In genomic region chr15:60800729-60801072, GRCh38 we compare ENCODE assay signal across 19 cellular contexts.
A peak's percentile ranks its signal among the peaks of the same experiment; 100 is the strongest.
DNase-seq lines count a peak whose midpoint lies in the region; ATAC-seq and TF ChIP-seq lines count a peak whose summit lies in the region.
"Had no signal": no experiment of that assay in that cellular context is flagged by ENCODE, and none has a peak within 500 bp of the region (broad histone marks: within the 10 kb centered on the region; RNA-seq: fewer than 3 reads in every experiment).

No MANE protein-coding gene starts in this region.

- CTCF ChIA-PET in CD8-positive, alpha-beta T cell (lab: Charles Lee) = interaction anchor here (1.3 kb wide), 1 partner anchor 102 kb away, joined by 3 read pairs; no protein-coding TSS in a partner anchor
- CTCF ChIA-PET in T-cell (lab: Charles Lee) (no interaction called here), PC-9 (lab: Charles Lee) (no interaction called here)

- H3K27ac ChIP-seq in CD8-positive, alpha-beta T cell (ENCODE audit: low read depth, low read length) = no peak overlapping the region
- H3K27ac ChIP-seq in neural progenitor cell = no peak overlapping the region
- H3K27ac ChIP-seq in tibial nerve = no peak overlapping the region
- H3K27ac ChIP-seq in PC-9 = no peak overlapping the region
- H3K27ac ChIP-seq: RWPE1 had no signal

- no TSS peak for BruUV-seq in PC-9 (replicated peaks; lab: Mats Ljungman, UMichigan)

- H3K9me2 ChIP-seq in PC-9 (ENCODE audit: insufficient read depth) = no peaks in the 10 kb centered on the region

- DNase-seq in CD8-positive, alpha-beta T cell = no peak
- DNase-seq in T-cell (no peak), neural progenitor cell (ENCODE audit: low spot score) (no peak), tibial nerve (ENCODE audit: low spot score in 2 of 2) (no peak), PC-9 (no peak)
- no peak for DNase-seq in effector memory CD8-positive, alpha-beta T cell
- DNase-seq: activated gamma-delta T cell, AML-193, Calu3, foreskin melanocyte, KG1, left cardiac atrium, NCI-H2081 treated with DMSO at 0.1 percent for 48 hours, NCI-H510A, sigmoid colon had no signal

- WGBS in tibial nerve, 2 donors = 76 to 82% methylated on average over 5 of the region's 5 CpGs

- no peaks in the 10 kb centered on the region for H3K27me3 ChIP-seq in CD8-positive, alpha-beta T cell (ENCODE audit: insufficient read depth, low read length)
- H3K27me3 ChIP-seq in neural progenitor cell (no peaks in the 10 kb centered on the region), tibial nerve (no peaks in the 10 kb centered on the region), PC-9 (ENCODE audit: insufficient read depth, low read depth) (no peaks in the 10 kb centered on the region)
- H3K27me3 ChIP-seq: sigmoid colon had no signal

- H3K4me1 Mint-ChIP-seq in CD8-positive, alpha-beta T cell (ENCODE audit: low read depth) = peaks cover 60% of the 10 kb centered on the region
- peaks cover 64 to 84% (median 81%) of the 10 kb centered on the region in 3 donors for H3K4me1 Mint-ChIP-seq in T-cell
- peaks cover 31 to 32% of the 10 kb centered on the region in 2 donors for H3K4me1 Mint-ChIP-seq in effector memory CD8-positive, alpha-beta T cell (ENCODE audit: low read depth in 2 of 2)
- peaks cover 28% of the 10 kb centered on the region for H3K4me1 Mint-ChIP-seq in neural progenitor cell

- peaks cover 34% of the 10 kb centered on the region for H3K4me1 ChIP-seq in CD8-positive, alpha-beta T cell (ENCODE audit: insufficient read depth, low read length)
- H3K4me1 ChIP-seq in neural progenitor cell = peaks cover 12% of the 10 kb centered on the region
- peaks cover 0 to 9% (median 1%) of the 10 kb centered on the region in 4 donors for H3K4me1 ChIP-seq in tibial nerve
- H3K4me1 ChIP-seq in PC-9 (replicated peaks; ENCODE audit: insufficient read depth) = no peaks in the 10 kb centered on the region

- H3K27ac Mint-ChIP-seq in CD8-positive, alpha-beta T cell = peak overlapping the region; percentile 91
- H3K27ac Mint-ChIP-seq in T-cell = peak overlapping the region; percentile 96 to 99
- H3K27ac Mint-ChIP-seq in effector memory CD8-positive, alpha-beta T cell = peak overlapping the region; percentile 92 to 96
- H3K27ac Mint-ChIP-seq in neural progenitor cell = peak overlapping the region; percentile 29
- H3K27ac Mint-ChIP-seq: brain had no signal

- no peaks in the 10 kb centered on the region for H3K9me3 Mint-ChIP-seq in CD8-positive, alpha-beta T cell
- H3K9me3 Mint-ChIP-seq in T-cell = no peaks in the 10 kb centered on the region
- H3K9me3 Mint-ChIP-seq in effector memory CD8-positive, alpha-beta T cell = no peaks in the 10 kb centered on the region
- H3K9me3 Mint-ChIP-seq in neural progenitor cell = peaks cover 1% of the 10 kb centered on the region

- no peak overlapping the region for H3K4me2 ChIP-seq in neural progenitor cell
- no peak overlapping the region for H3K4me2 ChIP-seq in PC-9

- no peaks in the 10 kb centered on the region for H3K9me3 ChIP-seq in CD8-positive, alpha-beta T cell (ENCODE audit: low read length)
- no peaks in the 10 kb centered on the region for H3K9me3 ChIP-seq in neural progenitor cell (ENCODE audit: low read depth)
- H3K9me3 ChIP-seq in tibial nerve = peaks cover 0 to under 1% (median 0%) of the 10 kb centered on the region in 4 donors
- no peaks in the 10 kb centered on the region for H3K9me3 ChIP-seq in PC-9 (ENCODE audit: insufficient read depth, low read depth)
- H3K9me3 ChIP-seq: sigmoid colon had no signal

- no peaks in the 10 kb centered on the region for H3K27me3 Mint-ChIP-seq in CD8-positive, alpha-beta T cell (ENCODE audit: low read depth)
- H3K27me3 Mint-ChIP-seq in T-cell (no peaks in the 10 kb centered on the region), neural progenitor cell (ENCODE audit: insufficient read depth, low read depth) (peaks cover 2% of the 10 kb centered on the region)
- H3K27me3 Mint-ChIP-seq in effector memory CD8-positive, alpha-beta T cell = no peaks in the 10 kb centered on the region
- H3K27me3 Mint-ChIP-seq: brain had no signal

- no peaks in the 10 kb centered on the region for H3K79me2 ChIP-seq in neural progenitor cell (ENCODE audit: low read depth)
- H3K79me2 ChIP-seq in PC-9 (ENCODE audit: low read depth) = no peaks in the 10 kb centered on the region

- intact Hi-C loops in CD8-positive, alpha-beta T cell (cut with DNase I, micrococcal nuclease) = loop anchor here in 1 of 2 experiments (1.0 to 10.0 kb wide), 3 partner anchors 10 to 208 kb away; no protein-coding TSS in a partner anchor
- intact Hi-C loops in PC-9 (cut with micrococcal nuclease; ENCODE audit: unreplicated experiment) = no loop called here

- H3K9ac ChIP-seq in neural progenitor cell = no peak overlapping the region

- TF ChIP-seq EP300 in tibial nerve (IDR thresholded peaks at IDR 0.05) = no peak

- no peaks in the 10 kb centered on the region for H4K20me1 ChIP-seq in neural progenitor cell (ENCODE audit: low read depth)
- no peaks in the 10 kb centered on the region for H4K20me1 ChIP-seq in PC-9 (ENCODE audit: insufficient read depth)

- H2AFZ ChIP-seq in neural progenitor cell (replicated peaks) (no peak overlapping the region), PC-9 (no peak overlapping the region)

- TF ChIP-seq CTCF in CD8-positive, alpha-beta T cell (IDR thresholded peaks at IDR 0.05) = no peak
- TF ChIP-seq CTCF in neural progenitor cell (IDR thresholded peaks at IDR 0.05) (no peak), tibial nerve (IDR thresholded peaks at IDR 0.05) (no peak), PC-9 (conservative IDR thresholded peaks at IDR 0.05) (no peak)

- H3K4me3 ChIP-seq in CD8-positive, alpha-beta T cell (ENCODE audit: low read depth, low read length) = no peak overlapping the region
- H3K4me3 ChIP-seq in neural progenitor cell (no peak overlapping the region), tibial nerve (no peak overlapping the region), PC-9 (no peak overlapping the region)
- H3K4me3 ChIP-seq: coronary artery, sigmoid colon had no signal

- TF ChIP-seq POLR2A in tibial nerve (IDR thresholded peaks at IDR 0.05) = no peak

- no peaks in the 10 kb centered on the region for H3K36me3 Mint-ChIP-seq in CD8-positive, alpha-beta T cell
- H3K36me3 Mint-ChIP-seq in T-cell (no peaks in the 10 kb centered on the region), neural progenitor cell (no peaks in the 10 kb centered on the region)
- H3K36me3 Mint-ChIP-seq in effector memory CD8-positive, alpha-beta T cell (ENCODE audit: insufficient read depth) = peaks cover 7% of the 10 kb centered on the region
- H3K36me3 Mint-ChIP-seq: brain had no signal

- POLR2A ChIA-PET in CD8-positive, alpha-beta T cell (lab: Charles Lee) = interaction anchor here (0.9 kb wide), 1 partner anchor 36 kb away, joined by 3 read pairs; no protein-coding TSS in a partner anchor
- POLR2A ChIA-PET in T-cell (lab: Charles Lee) (no interaction called here), PC-9 (lab: Charles Lee; ENCODE audit: unreplicated experiment) (no interaction called here)

- H3K36me3 ChIP-seq in CD8-positive, alpha-beta T cell (ENCODE audit: insufficient read depth, low read length) = no peaks in the 10 kb centered on the region
- H3K36me3 ChIP-seq in neural progenitor cell = no peaks in the 10 kb centered on the region
- no peaks in the 10 kb centered on the region for H3K36me3 ChIP-seq in tibial nerve
- H3K36me3 ChIP-seq in PC-9 (ENCODE audit: low read depth) = no peaks in the 10 kb centered on the region
- H3K36me3 ChIP-seq: sigmoid colon had no signal

- H3K4me3 Mint-ChIP-seq in CD8-positive, alpha-beta T cell = peak overlapping the region; percentile 50
- H3K4me3 Mint-ChIP-seq in T-cell (peak overlapping the region; percentile 21 to 56 (median 25)), neural progenitor cell (no peak overlapping the region)
- H3K4me3 Mint-ChIP-seq in effector memory CD8-positive, alpha-beta T cell = peak overlapping the region; percentile 37 to 48
- H3K4me3 Mint-ChIP-seq: brain had no signal

- no peak for ATAC-seq in CD8-positive, alpha-beta T cell
- no peak for ATAC-seq in T-cell (replicated peaks in 1 of 4)
- no peak for ATAC-seq in effector memory CD8-positive, alpha-beta T cell (replicated peaks)
- ATAC-seq in GM19397 (IDR thresholded peaks at IDR 0.05; ENCODE audit: unreplicated experiment) = no peak
- ATAC-seq: left cardiac atrium had no signal

- H3F3A ChIP-seq in neural progenitor cell (ENCODE audit: low read depth) = peaks cover 9% of the 10 kb centered on the region
- H3F3A ChIP-seq in PC-9 (ENCODE audit: insufficient read depth, low read depth) = no peaks in the 10 kb centered on the region

Comparison
In these comparisons a context has a peak if more than half of its experiments do, and no peak if none do; other contexts are left out.
1. H3K27ac Mint-ChIP-seq: peak in every context shown above with its lines; median percentile 98 in T-cell; 94 in effector memory CD8-positive, alpha-beta T cell; 91 in CD8-positive, alpha-beta T cell; 29 in neural progenitor cell.